1 cellular context compared by ENCODE assay signal in genomic region chr14:68696721-68697495, GRCh38.
TF ChIP-seq lines count a peak whose summit lies in the region.

No MANE protein-coding gene starts in this region.

TF ChIP-seq in GM23338, 12 proteins besides CTCF, POLR2A, EP300 and RAD21 (continued from another document):
- no peak for TF ChIP-seq ZNF462 (CRISPR knock-in tag; IDR thresholded peaks at IDR 0.05)
- no peak for TF ChIP-seq ZNF114 (CRISPR knock-in tag; IDR thresholded peaks at IDR 0.05)
- TF ChIP-seq STAT1 (IDR thresholded peaks at IDR 0.05; ENCODE audit: unreplicated experiment), result no peak
